8 cellular contexts compared by ENCODE assay signal in genomic region chr7:726084-726853, GRCh38. TPM values are rescaled to one million over a fixed set of nuclear protein-coding genes. Genes with fewer than 3 reads are reported as not detected.
DNase-seq lines count a peak whose midpoint lies in the region; ATAC-seq and TF ChIP-seq lines count a peak whose summit lies in the region.

Gene DNAAF5 (plus strand): TSS chr7:726699. CDS start chr7:726721, 22 bp downstream.

- DNase-seq in NCI-H748 treated with DMSO at 0.1 percent for 48 hours (lab: John Stamatoyannopoulos, UW) (peak; percentile 49), lower lobe of right lung (peak; percentile 92)
- peak; percentile 86 to 90 for DNase-seq in activated CD4-positive, alpha-beta T cell treated with anti-CD3 and anti-CD28 coated beads, Interleukin-2, amount 50 U/mL, for 48 hours
- peak; percentile 40 to 80 (median 69) for DNase-seq in stimulated activated CD4-positive, alpha-beta T cell treated with anti-CD3 and anti-CD28 coated beads, TNF-alpha, amount 100 ng/mL, for 1 hour (ENCODE audit: low read depth in 3 of 3, low spot score in 1 of 3)

- H3K9me3 ChIP-seq in duodenal mucosa (ENCODE audit: control insufficient read depth in 1 of 2, low read length in 2 of 2) = peaks cover 11% of the 10 kb centered on the region in 2 donors
- H3K9me3 ChIP-seq in lower lobe of right lung = no peaks in the 10 kb centered on the region

- H3K36me3 ChIP-seq in duodenal mucosa (ENCODE audit: control insufficient read depth in 1 of 2, insufficient read depth in 2 of 2, low read length in 2 of 2) (peaks cover 0 to 23% of the 10 kb centered on the region in 2 donors), lower lobe of right lung (peaks cover 21% of the 10 kb centered on the region)

- peak within 1 kb of the TSS; percentile 70 to 75 for H3K4me3 ChIP-seq in duodenal mucosa (ENCODE audit: low read depth in 1 of 2, low read length in 2 of 2)
- peak within 1 kb of the TSS; percentile 72 for H3K4me3 ChIP-seq in lower lobe of right lung

- H3K27me3 ChIP-seq in duodenal mucosa (ENCODE audit: control insufficient read depth in 1 of 2, insufficient read depth in 2 of 2, low read length in 2 of 2) (no peaks in the 10 kb centered on the region), lower lobe of right lung (ENCODE audit: low read depth) (no peaks in the 10 kb centered on the region)

- peak within 1 kb of the TSS; percentile 18 to 20 for H3K9ac ChIP-seq in duodenal mucosa (ENCODE audit: low read depth in 1 of 2, low read length in 2 of 2)

- H3K27ac ChIP-seq in C4-2B (peak within 1 kb of the TSS; percentile 98), duodenal mucosa (ENCODE audit: low read depth, low read length) (no peak within 1 kb of the TSS), lower lobe of right lung (peak within 1 kb of the TSS; percentile 83)

- intact Hi-C loops in lower lobe of right lung (cut with DNase I) = no loop called here

- peak; percentile 73 for ATAC-seq in GM19328 (IDR thresholded peaks at IDR 0.05; ENCODE audit: unreplicated experiment)
- peak; percentile 80 for ATAC-seq in HG03469 (IDR thresholded peaks at IDR 0.05; ENCODE audit: unreplicated experiment)
- ATAC-seq in lower lobe of right lung = peak; percentile 95 to 97

- TF ChIP-seq CTCF in C4-2B (conservative IDR thresholded peaks at IDR 0.05) (no peak), lower lobe of right lung (IDR thresholded peaks at IDR 0.05) (no peak)

- peaks cover 0 to 21% of the 10 kb centered on the region in 2 donors for H3K4me1 ChIP-seq in duodenal mucosa (ENCODE audit: control insufficient read depth in 1 of 2, insufficient read depth in 2 of 2, low read length in 2 of 2)
- peaks cover 21% of the 10 kb centered on the region for H3K4me1 ChIP-seq in lower lobe of right lung

RNA-seq across cellular contexts. Expression of gene DNAAF5, which starts in this region (rescaled TPM):
- total RNA-seq in lower lobe of right lung = 22.4 TPM
